In the genomic region with DNA sequence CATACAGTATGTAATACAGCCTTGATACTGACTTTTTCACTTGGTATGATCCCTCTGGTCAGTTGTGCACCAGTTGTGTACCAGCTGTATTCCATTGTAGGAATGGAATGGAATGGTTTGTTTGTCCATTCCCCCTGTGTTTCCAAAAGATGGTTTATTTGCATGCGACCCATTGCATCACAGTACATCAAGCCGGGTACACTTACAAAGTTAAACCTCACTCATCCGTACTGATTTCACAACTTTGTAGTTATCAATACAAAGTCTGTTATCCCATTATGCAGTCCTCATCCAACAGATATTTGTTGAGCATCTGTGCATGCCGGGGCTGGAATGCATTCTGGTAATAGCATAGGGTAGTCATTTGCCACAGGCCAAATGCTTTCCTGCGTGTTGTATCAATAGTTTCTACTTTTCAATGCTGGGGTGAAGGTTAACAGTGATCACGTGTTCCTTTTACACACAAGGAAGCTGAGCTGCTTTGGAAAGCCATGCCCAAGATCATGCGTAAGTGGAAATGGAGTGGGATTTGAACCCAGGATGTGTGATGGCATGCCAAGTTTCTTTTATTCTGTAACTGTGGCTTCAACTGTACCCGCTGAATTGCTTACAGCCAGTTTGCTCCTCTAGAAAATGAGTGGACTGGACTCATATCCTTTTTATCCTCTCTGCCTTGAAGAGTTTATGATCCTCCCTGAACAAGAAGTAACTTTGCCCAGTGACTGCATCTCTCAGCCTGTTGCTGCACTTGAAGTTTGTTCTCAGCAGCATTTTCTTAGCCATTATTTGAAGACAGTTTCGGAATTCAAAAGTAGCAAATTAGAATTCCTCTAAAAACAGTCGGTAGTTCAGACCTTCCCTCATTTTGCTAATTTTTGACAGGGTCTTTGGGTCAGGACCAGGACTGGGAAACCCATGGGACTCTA, we compare ENCODE assay signal across 1 cellular context.
TF ChIP-seq lines count a peak whose summit lies in the region.

No MANE protein-coding gene starts in this region.

TF ChIP-seq in HepG2, 621 proteins besides CTCF, POLR2A, EP300 and RAD21 (continued from another document):
- TF ChIP-seq, protein P1, sequence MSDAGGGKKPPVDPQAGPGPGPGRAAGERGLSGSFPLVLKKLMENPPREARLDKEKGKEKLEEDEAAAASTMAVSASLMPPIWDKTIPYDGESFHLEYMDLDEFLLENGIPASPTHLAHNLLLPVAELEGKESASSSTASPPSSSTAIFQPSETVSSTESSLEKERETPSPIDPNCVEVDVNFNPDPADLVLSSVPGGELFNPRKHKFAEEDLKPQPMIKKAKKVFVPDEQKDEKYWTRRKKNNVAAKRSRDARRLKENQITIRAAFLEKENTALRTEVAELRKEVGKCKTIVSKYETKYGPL (CRISPR knock-in tag; IDR thresholded peaks at IDR 0.05) = peak; percentile 76; the same call in 1 of the 2 replicates
- TF ChIP-seq, protein P2, sequence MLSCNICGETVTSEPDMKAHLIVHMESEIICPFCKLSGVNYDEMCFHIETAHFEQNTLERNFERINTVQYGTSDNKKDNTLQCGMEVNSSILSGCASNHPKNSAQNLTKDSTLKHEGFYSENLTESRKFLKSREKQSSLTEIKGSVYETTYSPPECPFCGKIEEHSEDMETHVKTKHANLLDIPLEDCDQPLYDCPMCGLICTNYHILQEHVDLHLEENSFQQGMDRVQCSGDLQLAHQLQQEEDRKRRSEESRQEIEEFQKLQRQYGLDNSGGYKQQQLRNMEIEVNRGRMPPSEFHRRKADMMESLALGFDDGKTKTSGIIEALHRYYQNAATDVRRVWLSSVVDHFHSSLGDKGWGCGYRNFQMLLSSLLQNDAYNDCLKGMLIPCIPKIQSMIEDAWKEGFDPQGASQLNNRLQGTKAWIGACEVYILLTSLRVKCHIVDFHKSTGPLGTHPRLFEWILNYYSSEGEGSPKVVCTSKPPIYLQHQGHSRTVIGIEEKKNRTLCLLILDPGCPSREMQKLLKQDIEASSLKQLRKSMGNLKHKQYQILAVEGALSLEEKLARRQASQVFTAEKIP (CRISPR knock-in tag; IDR thresholded peaks at IDR 0.05; ENCODE audit: borderline replicate concordance) = no peak
- TF ChIP-seq TOE1 (CRISPR knock-in tag; IDR thresholded peaks at IDR 0.05) (no peak), ZFX (CRISPR knock-in tag; IDR thresholded peaks at IDR 0.05; ENCODE audit: low read depth) (peak; percentile 61), SMAD1 (CRISPR knock-in tag; IDR thresholded peaks at IDR 0.05; ENCODE audit: borderline replicate concordance, low read depth) (no peak), SRSF9 (IDR thresholded peaks at IDR 0.05; ENCODE audit: borderline replicate concordance, insufficient read depth, low read depth, low read length, poor library complexity, severe bottlenecking) (no peak), NR1H2 (CRISPR knock-in tag; IDR thresholded peaks at IDR 0.05; ENCODE audit: borderline replicate concordance, low read depth) (no peak)
